Comparison of ENCODE assay signal across 1 cellular context in the genomic region with DNA sequence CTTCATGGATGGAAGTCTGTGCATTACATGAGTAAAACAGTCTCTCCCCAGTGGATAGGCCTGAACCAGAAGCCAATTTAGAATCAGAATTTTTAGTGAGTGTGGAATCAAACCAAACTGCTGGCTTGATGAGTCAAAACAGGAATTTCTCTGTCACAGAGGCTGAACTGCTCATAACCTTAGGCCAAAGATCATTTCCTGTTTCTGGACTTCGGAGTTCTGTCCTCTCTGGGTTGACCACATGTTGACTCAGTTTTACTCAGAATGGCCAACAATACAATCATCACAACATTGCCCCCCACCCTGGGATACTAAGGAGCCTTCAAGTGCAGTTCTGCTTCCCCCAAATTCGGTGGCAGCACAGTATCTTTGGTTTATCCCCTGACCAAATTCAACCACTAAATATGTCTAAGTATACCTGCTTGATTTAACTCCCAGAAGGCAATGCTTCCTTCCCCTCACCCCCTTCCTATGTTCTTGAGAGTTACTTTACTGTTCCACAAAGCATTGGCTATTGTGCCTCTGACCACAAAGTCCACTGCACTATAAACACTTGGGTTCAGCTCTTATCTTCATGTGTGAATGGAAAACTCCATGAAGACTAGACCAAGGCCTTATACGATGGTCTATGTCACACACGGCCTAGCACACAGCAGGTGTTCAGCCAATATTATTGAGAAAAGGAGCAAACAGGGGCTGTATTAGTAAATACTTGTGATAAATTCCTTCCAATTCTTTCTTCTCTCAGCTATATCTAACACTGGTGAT.
TF ChIP-seq lines count a peak whose summit lies in the region.

No MANE protein-coding gene starts in this region.

TF ChIP-seq in HepG2, 621 proteins besides CTCF, POLR2A, EP300 and RAD21 (continued from another document and continues in another):
- TF ChIP-seq ZNF326 (CRISPR knock-in tag; IDR thresholded peaks at IDR 0.05; ENCODE audit: borderline replicate concordance) (no peak), IKZF1 (IDR thresholded peaks at IDR 0.05) (no peak), RFX1 (IDR thresholded peaks at IDR 0.05) (no peak), NFE2L2 (IDR thresholded peaks at IDR 0.05; ENCODE audit: low read length) (no peak), TEAD3 (CRISPR knock-in tag; optimal IDR thresholded peaks at IDR 0.05; ENCODE audit: borderline replicate concordance) (no peak), ZXDC (CRISPR knock-in tag; IDR thresholded peaks at IDR 0.05) (no peak), ZNF501 (CRISPR knock-in tag; IDR thresholded peaks at IDR 0.05) (no peak), ZNF615 (CRISPR knock-in tag; IDR thresholded peaks at IDR 0.05; ENCODE audit: borderline replicate concordance) (no peak), TSC22D2 (CRISPR knock-in tag; IDR thresholded peaks at IDR 0.05; ENCODE audit: borderline replicate concordance) (no peak), ATAD3A (CRISPR knock-in tag; IDR thresholded peaks at IDR 0.05) (no peak), MXD1 (CRISPR knock-in tag; IDR thresholded peaks at IDR 0.05) (no peak), LBX2 (CRISPR knock-in tag; IDR thresholded peaks at IDR 0.05; ENCODE audit: borderline replicate concordance) (no peak), FOXO1 (CRISPR knock-in tag; IDR thresholded peaks at IDR 0.05) (peak; percentile 2; the same call in 1 of the 2 replicates), CAMTA2 (CRISPR knock-in tag; IDR thresholded peaks at IDR 0.05; ENCODE audit: borderline replicate concordance) (no peak), AHR (CRISPR knock-in tag; IDR thresholded peaks at IDR 0.05) (no peak), KLF15 (CRISPR knock-in tag; IDR thresholded peaks at IDR 0.05; ENCODE audit: borderline replicate concordance) (no peak), ZNF207 (IDR thresholded peaks at IDR 0.05; ENCODE audit: borderline replicate concordance) (no peak), NPAS2 (CRISPR knock-in tag; IDR thresholded peaks at IDR 0.05; ENCODE audit: borderline replicate concordance) (no peak), ZNF350 (CRISPR knock-in tag; IDR thresholded peaks at IDR 0.05; ENCODE audit: borderline replicate concordance, low read depth) (no peak), FLYWCH1 (CRISPR knock-in tag; IDR thresholded peaks at IDR 0.05) (no peak), BRF2 (CRISPR knock-in tag; IDR thresholded peaks at IDR 0.05) (no peak), JARID2 (CRISPR knock-in tag; IDR thresholded peaks at IDR 0.05; ENCODE audit: insufficient replicate concordance) (no peak), ZBTB10 (CRISPR knock-in tag; IDR thresholded peaks at IDR 0.05; ENCODE audit: borderline replicate concordance) (no peak), NAIF1 (CRISPR knock-in tag; IDR thresholded peaks at IDR 0.05; ENCODE audit: borderline replicate concordance) (no peak), MIER2 (CRISPR knock-in tag; IDR thresholded peaks at IDR 0.05) (no peak; the same call in 1 of the 2 replicates), FOSL1 (CRISPR knock-in tag; IDR thresholded peaks at IDR 0.05; ENCODE audit: borderline replicate concordance) (no peak), CBX2 (IDR thresholded peaks at IDR 0.05; ENCODE audit: low read depth, low read length) (no peak), CBX2 (CRISPR knock-in tag; IDR thresholded peaks at IDR 0.05; ENCODE audit: low read depth) (peak; percentile 16; the same call in 1 of the 2 replicates), POGZ (CRISPR knock-in tag; IDR thresholded peaks at IDR 0.05) (peak; percentile 32; the same call in 1 of the 2 replicates), FOSL2 (CRISPR knock-in tag; IDR thresholded peaks at IDR 0.05) (peak; percentile 38), SALL1 (CRISPR knock-in tag; IDR thresholded peaks at IDR 0.05) (peak; percentile 48; the same call in 1 of the 2 replicates), U2AF2 (IDR thresholded peaks at IDR 0.05; ENCODE audit: low read depth, low read length) (no peak), FOXO4 (CRISPR knock-in tag; conservative IDR thresholded peaks at IDR 0.05) (no peak), ZNF30 (CRISPR knock-in tag; IDR thresholded peaks at IDR 0.05) (no peak), ZNF7 (CRISPR knock-in tag; IDR thresholded peaks at IDR 0.05) (no peak), ELF3 (CRISPR knock-in tag; IDR thresholded peaks at IDR 0.05) (peak; percentile 56; the same call in 1 of the 2 replicates), FIP1L1 (IDR thresholded peaks at IDR 0.05; ENCODE audit: borderline replicate concordance, insufficient read depth, low read depth, low read length) (no peak), ZNF660 (CRISPR knock-in tag; IDR thresholded peaks at IDR 0.05; ENCODE audit: borderline replicate concordance, low read depth) (no peak), IRF1 (CRISPR knock-in tag; IDR thresholded peaks at IDR 0.05; ENCODE audit: low read depth) (no peak), ZNF776 (CRISPR knock-in tag; IDR thresholded peaks at IDR 0.05) (no peak), ZFP62 (CRISPR knock-in tag; IDR thresholded peaks at IDR 0.05) (no peak), ARNT2 (CRISPR knock-in tag; IDR thresholded peaks at IDR 0.05; ENCODE audit: low read depth) (no peak), SATB2 (CRISPR knock-in tag; IDR thresholded peaks at IDR 0.05) (no peak), ZNF530 (CRISPR knock-in tag; IDR thresholded peaks at IDR 0.05; ENCODE audit: low read depth) (no peak), ISX (CRISPR knock-in tag; conservative IDR thresholded peaks at IDR 0.05) (no peak), ZNF282 (IDR thresholded peaks at IDR 0.05; ENCODE audit: partially characterized antibody) (no peak), MED8 (CRISPR knock-in tag; IDR thresholded peaks at IDR 0.05; ENCODE audit: insufficient replicate concordance) (no peak)
- TF ChIP-seq, protein P1, sequence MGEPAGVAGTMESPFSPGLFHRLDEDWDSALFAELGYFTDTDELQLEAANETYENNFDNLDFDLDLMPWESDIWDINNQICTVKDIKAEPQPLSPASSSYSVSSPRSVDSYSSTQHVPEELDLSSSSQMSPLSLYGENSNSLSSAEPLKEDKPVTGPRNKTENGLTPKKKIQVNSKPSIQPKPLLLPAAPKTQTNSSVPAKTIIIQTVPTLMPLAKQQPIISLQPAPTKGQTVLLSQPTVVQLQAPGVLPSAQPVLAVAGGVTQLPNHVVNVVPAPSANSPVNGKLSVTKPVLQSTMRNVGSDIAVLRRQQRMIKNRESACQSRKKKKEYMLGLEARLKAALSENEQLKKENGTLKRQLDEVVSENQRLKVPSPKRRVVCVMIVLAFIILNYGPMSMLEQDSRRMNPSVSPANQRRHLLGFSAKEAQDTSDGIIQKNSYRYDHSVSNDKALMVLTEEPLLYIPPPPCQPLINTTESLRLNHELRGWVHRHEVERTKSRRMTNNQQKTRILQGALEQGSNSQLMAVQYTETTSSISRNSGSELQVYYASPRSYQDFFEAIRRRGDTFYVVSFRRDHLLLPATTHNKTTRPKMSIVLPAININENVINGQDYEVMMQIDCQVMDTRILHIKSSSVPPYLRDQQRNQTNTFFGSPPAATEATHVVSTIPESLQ (CRISPR knock-in tag; conservative IDR thresholded peaks at IDR 0.05) = no peak
- TF ChIP-seq, protein P2, sequence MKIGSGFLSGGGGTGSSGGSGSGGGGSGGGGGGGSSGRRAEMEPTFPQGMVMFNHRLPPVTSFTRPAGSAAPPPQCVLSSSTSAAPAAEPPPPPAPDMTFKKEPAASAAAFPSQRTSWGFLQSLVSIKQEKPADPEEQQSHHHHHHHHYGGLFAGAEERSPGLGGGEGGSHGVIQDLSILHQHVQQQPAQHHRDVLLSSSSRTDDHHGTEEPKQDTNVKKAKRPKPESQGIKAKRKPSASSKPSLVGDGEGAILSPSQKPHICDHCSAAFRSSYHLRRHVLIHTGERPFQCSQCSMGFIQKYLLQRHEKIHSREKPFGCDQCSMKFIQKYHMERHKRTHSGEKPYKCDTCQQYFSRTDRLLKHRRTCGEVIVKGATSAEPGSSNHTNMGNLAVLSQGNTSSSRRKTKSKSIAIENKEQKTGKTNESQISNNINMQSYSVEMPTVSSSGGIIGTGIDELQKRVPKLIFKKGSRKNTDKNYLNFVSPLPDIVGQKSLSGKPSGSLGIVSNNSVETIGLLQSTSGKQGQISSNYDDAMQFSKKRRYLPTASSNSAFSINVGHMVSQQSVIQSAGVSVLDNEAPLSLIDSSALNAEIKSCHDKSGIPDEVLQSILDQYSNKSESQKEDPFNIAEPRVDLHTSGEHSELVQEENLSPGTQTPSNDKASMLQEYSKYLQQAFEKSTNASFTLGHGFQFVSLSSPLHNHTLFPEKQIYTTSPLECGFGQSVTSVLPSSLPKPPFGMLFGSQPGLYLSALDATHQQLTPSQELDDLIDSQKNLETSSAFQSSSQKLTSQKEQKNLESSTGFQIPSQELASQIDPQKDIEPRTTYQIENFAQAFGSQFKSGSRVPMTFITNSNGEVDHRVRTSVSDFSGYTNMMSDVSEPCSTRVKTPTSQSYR (CRISPR knock-in tag; IDR thresholded peaks at IDR 0.05; ENCODE audit: borderline replicate concordance) = no peak
- TF ChIP-seq, protein P3, sequence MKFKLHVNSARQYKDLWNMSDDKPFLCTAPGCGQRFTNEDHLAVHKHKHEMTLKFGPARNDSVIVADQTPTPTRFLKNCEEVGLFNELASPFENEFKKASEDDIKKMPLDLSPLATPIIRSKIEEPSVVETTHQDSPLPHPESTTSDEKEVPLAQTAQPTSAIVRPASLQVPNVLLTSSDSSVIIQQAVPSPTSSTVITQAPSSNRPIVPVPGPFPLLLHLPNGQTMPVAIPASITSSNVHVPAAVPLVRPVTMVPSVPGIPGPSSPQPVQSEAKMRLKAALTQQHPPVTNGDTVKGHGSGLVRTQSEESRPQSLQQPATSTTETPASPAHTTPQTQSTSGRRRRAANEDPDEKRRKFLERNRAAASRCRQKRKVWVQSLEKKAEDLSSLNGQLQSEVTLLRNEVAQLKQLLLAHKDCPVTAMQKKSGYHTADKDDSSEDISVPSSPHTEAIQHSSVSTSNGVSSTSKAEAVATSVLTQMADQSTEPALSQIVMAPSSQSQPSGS (CRISPR knock-in tag; IDR thresholded peaks at IDR 0.05) = no peak
